8 cellular contexts compared by ENCODE assay signal in genomic region chr12:94147991-94148840, GRCh38. TPM values are rescaled to one million over a fixed set of nuclear protein-coding genes. Genes with fewer than 3 reads are reported as not detected.
DNase-seq lines count a peak whose midpoint lies in the region; ATAC-seq and TF ChIP-seq lines count a peak whose summit lies in the region.

Gene PLXNC1 (plus strand): TSS chr12:94148577. CDS start chr12:94148972, 395 bp downstream.

- peaks cover 3 to 15% (median 14%) of the 10 kb centered on the region in 3 donors for H3K27me3 Mint-ChIP-seq in CD14-positive monocyte (ENCODE audit: low read depth in 3 of 3)

- no peak for TF ChIP-seq CTCF in CD14-positive monocyte (IDR thresholded peaks at IDR 0.05)
- no peak for TF ChIP-seq CTCF in prostate gland (IDR thresholded peaks at IDR 0.05)

- peak; percentile 43 for ATAC-seq in GM19395 (IDR thresholded peaks at IDR 0.05; ENCODE audit: unreplicated experiment)
- peak; percentile 24 for ATAC-seq in HG03469 (IDR thresholded peaks at IDR 0.05; ENCODE audit: unreplicated experiment)
- peak; percentile 62 for ATAC-seq in left ventricle myocardium superior

- H3K9me3 Mint-ChIP-seq in CD14-positive monocyte, result peaks cover 0 to 5% (median 0%) of the 10 kb centered on the region in 7 donors

- peak within 1 kb of the TSS; percentile 44 to 46 for H3K4me3 ChIP-seq in prostate gland

- H3K27ac ChIP-seq in prostate gland, result no peak within 1 kb of the TSS

- peaks cover 3% of the 10 kb centered on the region for H3K4me1 ChIP-seq in prostate gland (replicated peaks)

- no peak for TF ChIP-seq POLR2A in prostate gland (IDR thresholded peaks at IDR 0.05)

- H3K36me3 Mint-ChIP-seq in CD14-positive monocyte, result peaks cover 7 to 9% of the 10 kb centered on the region in 2 donors

- peak within 1 kb of the TSS; percentile 72 to 92 (median 79) for H3K27ac Mint-ChIP-seq in CD14-positive monocyte

- H3K9me3 ChIP-seq in prostate gland, result no peaks in the 10 kb centered on the region

- H3K36me3 ChIP-seq in prostate gland, result no peaks in the 10 kb centered on the region

- peaks cover 9% of the 10 kb centered on the region for H3K27me3 ChIP-seq in prostate gland (replicated peaks; ENCODE audit: insufficient read depth)

- under 1% methylated on average over 75 of the region's 89 CpGs for whole genome bisulfite sequencing in prostate gland

- intact Hi-C loops in CD14-positive monocyte (cut with micrococcal nuclease), result loop anchor here (5.0 to 10.0 kb wide), 4 partner anchors 34 to 384 kb away; no protein-coding TSS in a partner anchor
- intact Hi-C loops in left ventricle myocardium superior (cut with micrococcal nuclease), result no loop called here
- intact Hi-C loops in prostate gland (cut with DNase I), result loop anchor here (5.0 kb wide), 1 partner anchor 384 kb away; no protein-coding TSS in a partner anchor

- DNase-seq in CD14-positive monocyte (ENCODE audit: low spot score), result peak; percentile 70
- peak; percentile 54 for DNase-seq in T follicular helper cell (ENCODE audit: low read depth)
- DNase-seq in amniotic epithelial cell (ENCODE audit: low read depth), result peak; percentile 31
- DNase-seq in left ventricle myocardium superior, result peak; percentile 74
- no peak for DNase-seq in prostate gland (ENCODE audit: low spot score)
- DNase-seq in A172 (ENCODE audit: low spot score), result no peak

- H3K4me3 Mint-ChIP-seq in CD14-positive monocyte, result peak within 1 kb of the TSS; percentile 99

- peaks cover 43% of the 10 kb centered on the region for H3K4me1 Mint-ChIP-seq in CD14-positive monocyte

RNA-seq across cellular contexts. Expression of gene PLXNC1, which starts in this region (rescaled TPM):
- polyA plus RNA-seq in CD14-positive monocyte, result 10 to 100 TPM; 14.3 to 15.4 TPM
- total RNA-seq in left ventricle myocardium superior (4.4 TPM), prostate gland (100 to 1,000 TPM in 1 of 2 donors, 1 to 10 TPM in 1; 2.7 to 118 TPM)
- 0.07 and 0.29 TPM in 2 replicates for total RNA-seq in A172 (2014; rRNA removed; shearing (Covaris generic))

Comparison
In these comparisons a context has a peak if more than half of its experiments do, and no peak if none do; other contexts are left out.
1. DNase-seq: peak in CD14-positive monocyte (single experiment), T follicular helper cell (single experiment), amniotic epithelial cell (single experiment) and left ventricle myocardium superior (single experiment); none in prostate gland (single experiment) and A172 (single experiment).
2. Peak in every context shown above with its lines, with median percentiles within 50 percentile points of each other: ATAC-seq.